26 cellular contexts compared by ENCODE assay signal in genomic region chr1:221774054-221774842, GRCh38. TPM values are rescaled to one million over a fixed set of nuclear protein-coding genes. Genes with fewer than 3 reads are reported as not detected.
A peak's percentile ranks its signal among the peaks of the same experiment; 100 is the strongest.
DNase-seq lines count a peak whose midpoint lies in the region; ATAC-seq and TF ChIP-seq lines count a peak whose summit lies in the region.
"Had no signal": no experiment of that assay in that cellular context is flagged by ENCODE, and none has a peak within 500 bp of the region (broad histone marks: within the 10 kb centered on the region; RNA-seq: fewer than 3 reads in every experiment).

No MANE protein-coding gene starts in this region.

- H3K27ac ChIP-seq in colonic mucosa (peak overlapping the region; percentile 13), prostate gland (peak overlapping the region in 1 of 2 donors; percentile 26)
- H3K27ac ChIP-seq: dorsolateral prefrontal cortex, ovary had no signal

- intact Hi-C loops in colonic mucosa (cut with DNase I) (no loop called here), prostate gland (cut with DNase I) (no loop called here), MCF 10A (cut with micrococcal nuclease) (no loop called here)

- H3K9me3 ChIP-seq in colonic mucosa (no peaks in the 10 kb centered on the region), prostate gland (no peaks in the 10 kb centered on the region)
- H3K9me3 ChIP-seq: ovary had no signal

- H3K9ac ChIP-seq in colonic mucosa (ENCODE audit: low read depth in 2 of 2, low read length in 2 of 2): no peak overlapping the region

- BruUV-seq in MCF 10A (replicated peaks; lab: Mats Ljungman, UMichigan): no TSS peak

- TF ChIP-seq CTCF in LNCaP clone FGC (IDR thresholded peaks at IDR 0.05; ENCODE audit: control insufficient read depth, extremely low read depth, insufficient read depth): no peak
- no peak for TF ChIP-seq CTCF in colonic mucosa (IDR thresholded peaks at IDR 0.05)
- no peak for TF ChIP-seq CTCF in prostate gland (IDR thresholded peaks at IDR 0.05)
- TF ChIP-seq CTCF in MCF 10A (IDR thresholded peaks at IDR 0.05; ENCODE audit: unreplicated experiment): no peak

- H3K36me3 ChIP-seq in colonic mucosa (no peaks in the 10 kb centered on the region), prostate gland (no peaks in the 10 kb centered on the region)
- H3K36me3 ChIP-seq: ovary had no signal

- H3K4me1 ChIP-seq in colonic mucosa (peaks cover 7% of the 10 kb centered on the region), prostate gland (replicated peaks) (no peaks in the 10 kb centered on the region)

- ATAC-seq in GM21390 (IDR thresholded peaks at IDR 0.05; ENCODE audit: unreplicated experiment): no peak
- no peak for ATAC-seq in HG03108 (IDR thresholded peaks at IDR 0.05; ENCODE audit: unreplicated experiment)
- ATAC-seq: HepG2, PC-3, Right ventricle myocardium inferior, WTC11 had no signal

- H3K4me3 Mint-ChIP-seq in MCF 10A (ENCODE audit: unreplicated experiment): no peak overlapping the region
- H3K4me3 Mint-ChIP-seq: CD14-positive monocyte; central memory CD8-positive, alpha-beta T cell; WTC11 had no signal

- H3K27me3 ChIP-seq in colonic mucosa: no peaks in the 10 kb centered on the region
- no peaks in the 10 kb centered on the region for H3K27me3 ChIP-seq in prostate gland (replicated peaks; ENCODE audit: insufficient read depth)
- H3K27me3 ChIP-seq: dorsolateral prefrontal cortex, ovary had no signal

- 59% methylated on average over 8 of the region's 8 CpGs for WGBS in prostate gland

- CTCF ChIA-PET in MCF 10A (lab: Yijun Ruan, JAX): interaction anchor here (0.6 to 1.6 kb wide), 6 partner anchors 14 to 606 kb away, joined by 3 to 4 read pairs (median 3); no protein-coding TSS in a partner anchor

- no peak for TF ChIP-seq POLR2A in prostate gland (IDR thresholded peaks at IDR 0.05)

- no peaks in the 10 kb centered on the region for H3K36me3 Mint-ChIP-seq in MCF 10A (ENCODE audit: insufficient read depth, unreplicated experiment)
- H3K36me3 Mint-ChIP-seq: activated naive CD8-positive, alpha-beta T cell; CD14-positive monocyte; WTC11 had no signal

- peaks cover 7% of the 10 kb centered on the region for H3K4me1 Mint-ChIP-seq in MCF 10A (ENCODE audit: insufficient read depth, unreplicated experiment)

- DNase-seq in DMS53 treated with DMSO at 0.1 percent for 48 hours (lab: John Stamatoyannopoulos, UW; ENCODE audit: unreplicated experiment) (peak; percentile 88), LNCaP clone FGC (ENCODE audit: low read depth) (peak; percentile 76), colonic mucosa (no peak), prostate gland (ENCODE audit: low spot score) (peak; percentile 29), MCF 10A (ENCODE audit: unreplicated experiment) (no peak)
- DNase-seq: activated CD4-positive, alpha-beta T cell treated with anti-CD3 and anti-CD28 coated beads, Interleukin-2, amount 50 U/mL, for 4 hours; Calu3; dorsolateral prefrontal cortex; GOT3; Kasumi-1; NCI-H146; NCI-H2107; NCI-H510A treated with DMSO at 0.1 percent for 48 hours; ovary; PC-3; retina; stimulated activated CD4-positive, alpha-beta T cell treated with anti-CD3 and anti-CD28 coated beads, Interleukin-2, amount 100 ng/mL, for 24 hours; T-helper 9 cell had no signal

- H3K9me3 Mint-ChIP-seq in MCF 10A (ENCODE audit: unreplicated experiment): no peaks in the 10 kb centered on the region
- H3K9me3 Mint-ChIP-seq: CD14-positive monocyte; central memory CD8-positive, alpha-beta T cell; WTC11 had no signal

- POLR2A ChIA-PET in MCF 10A (lab: Yijun Ruan, JAX): interaction anchor here (0.6 to 2.2 kb wide), 6 partner anchors 9 to 55 kb away, joined by 3 to 9 read pairs (median 4); no protein-coding TSS in a partner anchor

- H3K4me3 ChIP-seq in LNCaP clone FGC (ENCODE audit: low read depth, low read length): no peak overlapping the region
- no peak overlapping the region for H3K4me3 ChIP-seq in colonic mucosa
- no peak overlapping the region for H3K4me3 ChIP-seq in prostate gland
- H3K4me3 ChIP-seq: dorsolateral prefrontal cortex, ovary had no signal

- no peaks in the 10 kb centered on the region for H3K27me3 Mint-ChIP-seq in MCF 10A (ENCODE audit: insufficient read depth, unreplicated experiment)
- H3K27me3 Mint-ChIP-seq: activated naive CD8-positive, alpha-beta T cell; central memory CD8-positive, alpha-beta T cell had no signal

- H3K27ac Mint-ChIP-seq in MCF 10A (ENCODE audit: low read depth, unreplicated experiment): no peak overlapping the region
- H3K27ac Mint-ChIP-seq: activated naive CD8-positive, alpha-beta T cell; CD14-positive monocyte; WTC11 had no signal

RNA-seq across cellular contexts. Expression of gene DUSP10, which starts 32.4 kb away (rescaled TPM):
- total RNA-seq in colonic mucosa (1 to 10 TPM; 2.8 to 8.1 TPM), prostate gland (10 to 100 TPM in 1 of 2 donors, 1 to 10 TPM in 1; 5.8 to 13.6 TPM), MCF 10A (2022) (15.9 and 22.0 TPM in 2 replicates)

Comparison
In these comparisons a context has a peak if more than half of its experiments do, and no peak if none do; other contexts are left out.
1. DNase-seq: peak in DMS53 treated with DMSO at 0.1 percent for 48 hours (single experiment), LNCaP clone FGC (single experiment) and prostate gland (single experiment); none in colonic mucosa (single experiment) and MCF 10A (single experiment).